8 cellular contexts compared by ENCODE assay signal in genomic region chr18:50879302-50880107, GRCh38. TPM values are rescaled to one million over a fixed set of nuclear protein-coding genes. Genes with fewer than 3 reads are reported as not detected.
A peak's percentile ranks its signal among the peaks of the same experiment; 100 is the strongest.
DNase-seq lines count a peak whose midpoint lies in the region; ATAC-seq and TF ChIP-seq lines count a peak whose summit lies in the region.

No MANE protein-coding gene starts in this region.

- no peak for TF ChIP-seq CTCF in cardiac fibroblast (IDR thresholded peaks at IDR 0.05; ENCODE audit: low read depth, low read length)

- ATAC-seq in GM19467 (IDR thresholded peaks at IDR 0.05; ENCODE audit: unreplicated experiment) (peak; percentile 4), SK-N-SH treated with all-trans-retinoic acid at 6 μM for 48 hours (peak; percentile 45)

- in situ Hi-C loops in Caki2 (cut with HindIII; ENCODE audit: low pct_unique_long_range_greater_than_20kb, low sequenced_read_pairs), result no loop called here

- peak overlapping the region; percentile 70 to 82 for H3K4me3 ChIP-seq in cardiac fibroblast (replicated peaks in 1 of 2; ENCODE audit: low read depth in 2 of 2, low read length in 2 of 2)

- DNase-seq in Caki2 (ENCODE audit: low read depth), result peak; percentile 28
- DNase-seq in HPDE6-E6E7 (ENCODE audit: extremely low spot score), result peak; percentile 33
- peak; percentile 55 to 60 for DNase-seq in cardiac fibroblast (ENCODE audit: low read depth in 2 of 2)
- peak; percentile 70 for DNase-seq in iris pigment epithelial cell (ENCODE audit: low read depth)
- DNase-seq in stimulated activated CD4-positive, alpha-beta T cell treated with anti-CD3 and anti-CD28 coated beads, Interleukin-1b, Interleukin-23, amount 100 ng/mL, for 24 hours (ENCODE audit: low read depth in 4 of 4, low spot score in 1 of 4), result peak in 3 of 4 experiments; percentile 7 to 24 (median 12)
- DNase-seq in D341Med (ENCODE audit: low spot score), result no peak

TF ChIP-seq in SK-N-SH treated with all-trans-retinoic acid at 6 μM for 48 hours, 23 proteins besides CTCF, POLR2A, EP300 and RAD21:
- TF ChIP-seq ZNF565 (CRISPR knock-in tag; conservative IDR thresholded peaks at IDR 0.05; ENCODE audit: low read depth) (no peak), ZFP30 (CRISPR knock-in tag; IDR thresholded peaks at IDR 0.05) (no peak), TOX (CRISPR knock-in tag; IDR thresholded peaks at IDR 0.05; ENCODE audit: borderline replicate concordance) (no peak), CREB5 (CRISPR knock-in tag; IDR thresholded peaks at IDR 0.05; ENCODE audit: low read depth) (no peak), ZC3H10 (CRISPR knock-in tag; IDR thresholded peaks at IDR 0.05) (no peak), ZNF70 (CRISPR knock-in tag; IDR thresholded peaks at IDR 0.05) (no peak), RARB (CRISPR knock-in tag; IDR thresholded peaks at IDR 0.05) (no peak), POU6F1 (CRISPR knock-in tag; IDR thresholded peaks at IDR 0.05; ENCODE audit: borderline replicate concordance, low read depth) (no peak), ARNTL (CRISPR knock-in tag; IDR thresholded peaks at IDR 0.05; ENCODE audit: borderline replicate concordance, low read depth) (no peak), ISL1 (CRISPR knock-in tag; IDR thresholded peaks at IDR 0.05) (no peak), GLIS3 (CRISPR knock-in tag; IDR thresholded peaks at IDR 0.05) (no peak)
- TF ChIP-seq, protein P1, sequence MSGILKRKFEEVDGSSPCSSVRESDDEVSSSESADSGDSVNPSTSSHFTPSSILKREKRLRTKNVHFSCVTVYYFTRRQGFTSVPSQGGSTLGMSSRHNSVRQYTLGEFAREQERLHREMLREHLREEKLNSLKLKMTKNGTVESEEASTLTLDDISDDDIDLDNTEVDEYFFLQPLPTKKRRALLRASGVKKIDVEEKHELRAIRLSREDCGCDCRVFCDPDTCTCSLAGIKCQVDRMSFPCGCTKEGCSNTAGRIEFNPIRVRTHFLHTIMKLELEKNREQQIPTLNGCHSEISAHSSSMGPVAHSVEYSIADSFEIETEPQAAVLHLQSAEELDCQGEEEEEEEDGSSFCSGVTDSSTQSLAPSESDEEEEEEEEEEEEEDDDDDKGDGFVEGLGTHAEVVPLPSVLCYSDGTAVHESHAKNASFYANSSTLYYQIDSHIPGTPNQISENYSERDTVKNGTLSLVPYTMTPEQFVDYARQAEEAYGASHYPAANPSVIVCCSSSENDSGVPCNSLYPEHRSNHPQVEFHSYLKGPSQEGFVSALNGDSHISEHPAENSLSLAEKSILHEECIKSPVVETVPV (CRISPR knock-in tag; IDR thresholded peaks at IDR 0.05), result no peak
TF ChIP-seq in SK-N-SH treated with all-trans-retinoic acid at 6 μM for 48 hours: peak in this region for 0.

RNA-seq across cellular contexts. Expression of gene ME2, which starts 0.6 kb away (rescaled TPM):
- 26.6 and 27.8 TPM in 2 replicates for total RNA-seq in Caki2 (2014; rRNA removed; shearing (Covaris generic); ENCODE audit: low replicate concordance)

RNA-seq across cellular contexts. Expression of gene MRO, which starts 59.7 kb away (rescaled TPM):
- not detected in 2 replicates for total RNA-seq in Caki2 (2014; rRNA removed; shearing (Covaris generic); ENCODE audit: low replicate concordance)
